In the genomic region with DNA sequence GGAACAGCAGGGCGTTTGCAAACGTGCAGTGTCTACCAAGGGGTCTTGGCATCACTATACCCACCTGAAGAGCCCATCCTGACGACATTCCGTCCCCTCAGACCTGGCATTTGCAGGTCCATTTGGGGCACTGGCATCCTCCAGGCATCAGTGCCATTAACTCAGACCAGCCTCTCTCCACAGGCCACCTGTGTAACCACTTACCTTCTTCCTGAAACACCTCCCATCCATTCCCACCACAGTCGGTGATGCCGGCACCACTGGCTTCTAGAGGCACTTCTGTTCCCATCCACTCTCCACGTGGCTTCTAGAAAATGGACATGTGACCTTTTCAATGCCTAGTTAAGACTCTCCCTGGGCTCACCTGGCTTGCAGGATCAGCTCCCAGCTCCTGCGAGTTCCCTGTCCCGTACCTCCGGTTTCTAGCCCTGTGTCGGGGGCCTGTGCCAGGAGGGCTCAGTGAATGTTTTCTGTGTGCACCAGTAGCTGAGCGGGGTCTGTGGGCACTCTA, we compare ENCODE assay signal across 17 cellular contexts.
A peak's percentile ranks its signal among the peaks of the same experiment; 100 is the strongest.
DNase-seq lines count a peak whose midpoint lies in the region; ATAC-seq and TF ChIP-seq lines count a peak whose summit lies in the region.
"Had no signal": no experiment of that assay in that cellular context is flagged by ENCODE, and none has a peak within 500 bp of the region (broad histone marks: within the 10 kb centered on the region; RNA-seq: fewer than 3 reads in every experiment).

No MANE protein-coding gene starts in this region.

- H3K27me3 ChIP-seq in breast epithelium (no peaks in the 10 kb centered on the region), mammary epithelial cell (ENCODE audit: insufficient read depth, low read length) (peaks cover 2% of the 10 kb centered on the region), upper lobe of right lung (no peaks in the 10 kb centered on the region)

- peaks cover 4% of the 10 kb centered on the region for H3K9me3 Mint-ChIP-seq in osteocyte (ENCODE audit: unreplicated experiment)
- H3K9me3 Mint-ChIP-seq in activated CD4-positive, alpha-beta T cell treated with anti-CD3 and anti-CD28 coated beads for 36 hours (ENCODE audit: low read depth), result no peaks in the 10 kb centered on the region
- H3K9me3 Mint-ChIP-seq: CD4-positive, alpha-beta T cell; GM23338 had no signal

- no peak overlapping the region for H3K4me3 Mint-ChIP-seq in osteocyte (ENCODE audit: unreplicated experiment)
- H3K4me3 Mint-ChIP-seq in activated CD4-positive, alpha-beta T cell treated with anti-CD3 and anti-CD28 coated beads for 36 hours, result no peak overlapping the region
- H3K4me3 Mint-ChIP-seq: B cell; CD4-positive, alpha-beta T cell; GM23338 had no signal

- H3K4me1 Mint-ChIP-seq in osteocyte (ENCODE audit: unreplicated experiment), result no peaks in the 10 kb centered on the region
- H3K4me1 Mint-ChIP-seq in activated CD4-positive, alpha-beta T cell treated with anti-CD3 and anti-CD28 coated beads for 36 hours, result no peaks in the 10 kb centered on the region
- H3K4me1 Mint-ChIP-seq: B cell had no signal

- TF ChIP-seq POLR2A in breast epithelium (IDR thresholded peaks at IDR 0.05), result no peak

- H3K9ac ChIP-seq in mammary epithelial cell (ENCODE audit: insufficient read depth, low read length), result no peak overlapping the region

- H3K27ac Mint-ChIP-seq in osteocyte (ENCODE audit: unreplicated experiment), result no peak overlapping the region
- H3K27ac Mint-ChIP-seq in activated CD4-positive, alpha-beta T cell treated with anti-CD3 and anti-CD28 coated beads for 36 hours, result no peak overlapping the region
- H3K27ac Mint-ChIP-seq: B cell; CD4-positive, alpha-beta T cell; GM23338 had no signal

- H3K9me3 ChIP-seq in breast epithelium (no peaks in the 10 kb centered on the region), mammary epithelial cell (replicated peaks; ENCODE audit: insufficient read depth, low read length) (no peaks in the 10 kb centered on the region), upper lobe of right lung (peaks cover 4% of the 10 kb centered on the region)

- DNase-seq in breast epithelium (ENCODE audit: low spot score in 2 of 2) (peak; percentile 5 to 7), mammary epithelial cell (no peak), coronary artery (ENCODE audit: low spot score) (peak; percentile 28), osteocyte (ENCODE audit: extremely low spot score, unreplicated experiment) (peak; percentile 71), upper lobe of right lung (peak; percentile 35), A172 (ENCODE audit: low spot score) (no peak), T1000 (lab: John Stamatoyannopoulos, UW) (no peak)
- no peak for DNase-seq in activated CD4-positive, alpha-beta T cell treated with anti-CD3 and anti-CD28 coated beads for 36 hours
- DNase-seq: Calu3; CD4-positive, alpha-beta T cell; NCI-H226; Right ventricle myocardium superior had no signal

- no peaks in the 10 kb centered on the region for H3K79me2 ChIP-seq in mammary epithelial cell (ENCODE audit: insufficient read depth, low read length)

- H4K20me1 ChIP-seq in mammary epithelial cell (ENCODE audit: insufficient read depth, low read length), result no peaks in the 10 kb centered on the region

- TF ChIP-seq CTCF in breast epithelium (IDR thresholded peaks at IDR 0.05), result no peak
- TF ChIP-seq CTCF in mammary epithelial cell (conservative IDR thresholded peaks at IDR 0.05 in 1 of 2, IDR thresholded peaks at IDR 0.05 in 1 of 2; ENCODE audit: extremely low read depth in 1 of 2, insufficient read depth in 1 of 2, low read depth in 1 of 2, low read length in 2 of 2), result no peak
- no peak for TF ChIP-seq CTCF in coronary artery (IDR thresholded peaks at IDR 0.05)
- TF ChIP-seq CTCF in osteocyte (IDR thresholded peaks at IDR 0.05), result no peak
- TF ChIP-seq CTCF in upper lobe of right lung (IDR thresholded peaks at IDR 0.05), result no peak

- dilution Hi-C loops in mammary epithelial cell (cut with HindIII; ENCODE audit: low sequenced_read_pairs), result no loop called here

- POLR2A ChIA-PET in activated CD4-positive, alpha-beta T cell treated with anti-CD3 and anti-CD28 coated beads for 36 hours (lab: Charles Lee), result no interaction called here

- H3K27me3 Mint-ChIP-seq in osteocyte (ENCODE audit: unreplicated experiment), result peaks cover 46% of the 10 kb centered on the region
- no peaks in the 10 kb centered on the region for H3K27me3 Mint-ChIP-seq in activated CD4-positive, alpha-beta T cell treated with anti-CD3 and anti-CD28 coated beads for 36 hours
- H3K27me3 Mint-ChIP-seq: B cell; CD4-positive, alpha-beta T cell had no signal

- no peak for ATAC-seq in upper lobe of right lung
- no peak for ATAC-seq in activated CD4-positive, alpha-beta T cell treated with anti-CD3 and anti-CD28 coated beads for 36 hours
- ATAC-seq: GM23338, K562, Panc1 had no signal

- 74% methylated on average over 11 of the region's 12 CpGs for WGBS in mammary epithelial cell (ENCODE audit: low coverage, missing lambda C conversion rate)

- CTCF ChIA-PET in mammary epithelial cell (lab: Charles Lee; ENCODE audit: low non-redundant PET), result no interaction called here
- CTCF ChIA-PET in activated CD4-positive, alpha-beta T cell treated with anti-CD3 and anti-CD28 coated beads for 36 hours (lab: Charles Lee), result interaction anchor here (0.5 kb wide), 1 partner anchor 25 kb away, joined by 3 read pairs; no protein-coding TSS in a partner anchor

- H3K36me3 ChIP-seq in breast epithelium (no peaks in the 10 kb centered on the region), mammary epithelial cell (ENCODE audit: insufficient read depth, low read length) (no peaks in the 10 kb centered on the region), upper lobe of right lung (no peaks in the 10 kb centered on the region)

- H3K27ac ChIP-seq in breast epithelium (no peak overlapping the region), mammary epithelial cell (ENCODE audit: insufficient read depth, low read depth, low read length) (no peak overlapping the region), coronary artery (no peak overlapping the region), upper lobe of right lung (no peak overlapping the region)
- H3K27ac ChIP-seq: HL-60 had no signal

- no peaks in the 10 kb centered on the region for H3K36me3 Mint-ChIP-seq in osteocyte (ENCODE audit: unreplicated experiment)
- H3K36me3 Mint-ChIP-seq in activated CD4-positive, alpha-beta T cell treated with anti-CD3 and anti-CD28 coated beads for 36 hours (ENCODE audit: low read depth), result no peaks in the 10 kb centered on the region

- intact Hi-C loops in breast epithelium (cut with DNase I; ENCODE audit: low total_unique reads), result no loop called here
- intact Hi-C loops in mammary epithelial cell (cut with micrococcal nuclease), result no loop called here
- intact Hi-C loops in upper lobe of right lung (cut with DNase I), result no loop called here
- intact Hi-C loops in activated CD4-positive, alpha-beta T cell treated with anti-CD3 and anti-CD28 coated beads for 36 hours (cut with DNase I, micrococcal nuclease), result no loop called here

- no TSS peak for BruUV-seq in mammary epithelial cell (replicated peaks; lab: Mats Ljungman, UMichigan)

- no peak overlapping the region for H3K4me3 ChIP-seq in breast epithelium
- no peak overlapping the region for H3K4me3 ChIP-seq in mammary epithelial cell (replicated peaks in 1 of 3; ENCODE audit: insufficient read depth in 1 of 3, low read depth in 2 of 3, low read length in 3 of 3)
- no peak overlapping the region for H3K4me3 ChIP-seq in coronary artery
- H3K4me3 ChIP-seq in upper lobe of right lung, result no peak overlapping the region
- H3K4me3 ChIP-seq: GM23338, K562 had no signal

- no peak overlapping the region for H3K4me2 ChIP-seq in mammary epithelial cell (ENCODE audit: insufficient read depth, low read depth, low read length)
- H3K4me2 ChIP-seq: GM23338 had no signal

- no peaks in the 10 kb centered on the region for H3K4me1 ChIP-seq in breast epithelium
- H3K4me1 ChIP-seq in mammary epithelial cell (ENCODE audit: insufficient read depth, low read length), result no peaks in the 10 kb centered on the region
- H3K4me1 ChIP-seq in upper lobe of right lung, result no peaks in the 10 kb centered on the region

- in situ Hi-C loops in mammary epithelial cell (cut with MboI; ENCODE audit: low sequenced_read_pairs in 2 of 2), result no loop called here

- no peak overlapping the region for H2AFZ ChIP-seq in mammary epithelial cell (ENCODE audit: low read depth, low read length)
- H2AFZ ChIP-seq: GM23338 had no signal

Comparison
In these comparisons a context has a peak if more than half of its experiments do, and no peak if none do; other contexts are left out.
1. DNase-seq: peak in breast epithelium (2 of 2), coronary artery (single experiment), osteocyte (single experiment) and upper lobe of right lung (single experiment); none in mammary epithelial cell (single experiment), A172 (single experiment), T1000 (single experiment) and activated CD4-positive, alpha-beta T cell treated with anti-CD3 and anti-CD28 coated beads for 36 hours (single experiment).